In the genomic region with DNA sequence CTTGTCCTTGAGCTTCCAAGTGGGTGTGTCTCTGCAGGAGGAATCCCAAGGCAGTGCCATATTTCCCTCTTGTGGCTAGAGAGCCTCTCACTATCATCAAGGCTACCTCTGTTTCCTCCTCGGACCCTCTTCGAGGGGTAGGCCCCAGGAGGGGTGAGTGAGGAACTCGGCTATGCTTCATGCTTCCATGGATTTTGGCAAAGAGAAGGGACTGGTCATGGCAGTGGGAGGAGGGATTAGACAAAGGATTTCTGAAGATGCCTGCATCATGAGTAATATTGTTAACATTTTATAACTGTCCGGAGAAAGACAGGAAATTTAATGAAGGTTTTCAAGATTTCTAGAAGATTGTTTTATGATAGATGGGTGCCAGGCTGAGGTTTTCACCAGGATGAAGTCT, we compare ENCODE assay signal across 18 cellular contexts.
A peak's percentile ranks its signal among the peaks of the same experiment; 100 is the strongest.
DNase-seq lines count a peak whose midpoint lies in the region; ATAC-seq and TF ChIP-seq lines count a peak whose summit lies in the region.
"Had no signal": no experiment of that assay in that cellular context is flagged by ENCODE, and none has a peak within 500 bp of the region (broad histone marks: within the 10 kb centered on the region; RNA-seq: fewer than 3 reads in every experiment).

No MANE protein-coding gene starts in this region.

- no peaks in the 10 kb centered on the region for H3K36me3 ChIP-seq in Peyer's patch
- H3K36me3 ChIP-seq: stomach had no signal

- ATAC-seq in HG02884 (IDR thresholded peaks at IDR 0.05; ENCODE audit: unreplicated experiment), result no peak
- ATAC-seq: A549 had no signal

- H3K4me3 ChIP-seq in astrocyte of the cerebellum (ENCODE audit: low read depth, low read length) (no peak overlapping the region), Peyer's patch (no peak overlapping the region)
- H3K4me3 ChIP-seq: A549, stomach had no signal

- DNase-seq in A172 (ENCODE audit: low spot score) (peak; percentile 75), HS-27A (ENCODE audit: low read depth) (peak; percentile 1), astrocyte of the cerebellum (ENCODE audit: low read depth) (peak; percentile 4), kidney glomerular epithelial cell (lab: John Stamatoyannopoulos, UW) (peak; percentile 94), HUDEP-2 (lab: John Stamatoyannopoulos, UW; ENCODE audit: unreplicated experiment in 76 of 76) (no peak), Peyer's patch (no peak), NCI-H2029 (lab: John Stamatoyannopoulos, UW) (no peak)
- DNase-seq: activated T-cell treated with anti-CD3 and anti-CD28 coated beads, Interleukin-2, amount 50 U/mL, for 1 hour; C1 segment of cervical spinal cord; Calu3; effector CD4-positive, alpha-beta T cell; erythroblast; NCI-H1436 treated with DMSO at 0.1 percent for 48 hours; NCI-H2171 treated with DMSO at 0.1 percent for 48 hours; NCI-H526 treated with DMSO at 0.1 percent for 48 hours; stomach had no signal

- H3K27me3 ChIP-seq in Peyer's patch, result no peaks in the 10 kb centered on the region
- H3K27me3 ChIP-seq: stomach had no signal

- TF ChIP-seq POLR2A in Peyer's patch (IDR thresholded peaks at IDR 0.05), result no peak

- in situ Hi-C loops in astrocyte of the cerebellum (cut with HindIII; ENCODE audit: low sequenced_read_pairs), result no loop called here

- no peak for TF ChIP-seq CTCF in astrocyte of the cerebellum (IDR thresholded peaks at IDR 0.05; ENCODE audit: low read depth, low read length, missing control alignments)
- TF ChIP-seq CTCF in Peyer's patch (IDR thresholded peaks at IDR 0.05), result no peak

- no peak overlapping the region for H3K27ac ChIP-seq in Peyer's patch
- H3K27ac ChIP-seq: A549, stomach had no signal

- H3K4me1 ChIP-seq in Peyer's patch, result no peaks in the 10 kb centered on the region
- H3K4me1 ChIP-seq: A549, stomach had no signal

- no peaks in the 10 kb centered on the region for H3K9me3 ChIP-seq in Peyer's patch
- H3K9me3 ChIP-seq: A549, stomach had no signal

Comparison
In these comparisons a context has a peak if more than half of its experiments do, and no peak if none do; other contexts are left out.
1. DNase-seq: peak in A172 (single experiment), HS-27A (single experiment), astrocyte of the cerebellum (single experiment) and kidney glomerular epithelial cell (single experiment); none in HUDEP-2 (0 of 76), Peyer's patch (0 of 3) and NCI-H2029 (single experiment).